Comparison of ENCODE assay signal across 18 cellular contexts in genomic region chr5:763397-763796, GRCh38. TPM values are rescaled to one million over a fixed set of nuclear protein-coding genes. Genes with fewer than 3 reads are reported as not detected.
"Had no signal": no experiment of that assay in that cellular context is flagged by ENCODE, and none has a peak within 500 bp of the region (broad histone marks: within the 10 kb centered on the region; RNA-seq: fewer than 3 reads in every experiment).

No MANE protein-coding gene starts in this region.

- H3K9me3 Mint-ChIP-seq: activated naive CD4-positive, alpha-beta T cell treated with anti-CD3 and anti-CD28 coated beads for 36 hours; activated T-helper 17 cell treated with anti-CD3 and anti-CD28 coated beads, Interleukin-2, amount 50 U/mL, for 72 hours; immature natural killer cell; stimulated activated memory B cell treated with anti-CD40 and anti-IgM and Interleukin-4, amounts not matched to agents 10 μg/mL and 1 μg/mL and 100 μg/mL, for 72 hours; T-cell had no signal

- H3K27ac Mint-ChIP-seq: activated naive CD4-positive, alpha-beta T cell treated with anti-CD3 and anti-CD28 coated beads for 36 hours; activated T-helper 17 cell treated with anti-CD3 and anti-CD28 coated beads, Interleukin-2, amount 50 U/mL, for 72 hours; endodermal cell; stimulated activated memory B cell treated with anti-CD40 and anti-IgM and Interleukin-4, amounts not matched to agents 10 μg/mL and 1 μg/mL and 100 μg/mL, for 72 hours had no signal

- ATAC-seq: activated T-helper 17 cell treated with anti-CD3 and anti-CD28 coated beads, Interleukin-2, amount 50 U/mL, for 72 hours; gastrocnemius medialis; heart left ventricle; left cardiac atrium; lower lobe of right lung; pancreas; stimulated activated memory B cell treated with anti-CD40 and anti-IgM and Interleukin-4, amounts not matched to agents 10 μg/mL and 1 μg/mL and 100 μg/mL, for 72 hours; T-cell had no signal

- H3K9me3 ChIP-seq: gastrocnemius medialis, heart left ventricle, lower lobe of right lung, pancreas, vagina had no signal

- H3K4me1 Mint-ChIP-seq: endodermal cell; stimulated activated memory B cell treated with anti-CD40 and anti-IgM and Interleukin-4, amounts not matched to agents 10 μg/mL and 1 μg/mL and 100 μg/mL, for 72 hours had no signal

- H3K4me3 ChIP-seq: dorsolateral prefrontal cortex, gastrocnemius medialis, heart left ventricle, lower lobe of right lung, pancreas, vagina had no signal

- DNase-seq: activated CD4-positive, alpha-beta T cell treated with anti-CD3 and anti-CD28 coated beads, Interleukin-2, amount 50 U/mL, for 48 hours; activated CD8-positive, alpha-beta memory T cell treated with anti-CD3 and anti-CD28 coated beads, Interleukin-2, amount 50 U/mL, for 4 hours; activated naive CD4-positive, alpha-beta T cell treated with anti-CD3 and anti-CD28 coated beads for 36 hours; endodermal cell; erythroblast; immature natural killer cell; stimulated activated CD4-positive, alpha-beta T cell treated with anti-CD3 and anti-CD28 coated beads, Interleukin-2, amount 100 ng/mL, for 48 hours; WERI-Rb-1 had no signal

- H3K4me3 Mint-ChIP-seq: activated naive CD4-positive, alpha-beta T cell treated with anti-CD3 and anti-CD28 coated beads for 36 hours; activated T-helper 17 cell treated with anti-CD3 and anti-CD28 coated beads, Interleukin-2, amount 50 U/mL, for 72 hours; endodermal cell; immature natural killer cell; stimulated activated memory B cell treated with anti-CD40 and anti-IgM and Interleukin-4, amounts not matched to agents 10 μg/mL and 1 μg/mL and 100 μg/mL, for 72 hours; T-cell had no signal

- H3K36me3 ChIP-seq: vagina, WERI-Rb-1 had no signal

- H3K27me3 ChIP-seq: dorsolateral prefrontal cortex, gastrocnemius medialis, heart left ventricle, pancreas, vagina had no signal

- H3K27me3 Mint-ChIP-seq: activated T-helper 17 cell treated with anti-CD3 and anti-CD28 coated beads, Interleukin-2, amount 50 U/mL, for 72 hours had no signal

- H3K36me3 Mint-ChIP-seq: immature natural killer cell; stimulated activated memory B cell treated with anti-CD40 and anti-IgM and Interleukin-4, amounts not matched to agents 10 μg/mL and 1 μg/mL and 100 μg/mL, for 72 hours had no signal

- H3K27ac ChIP-seq: gastrocnemius medialis, heart left ventricle, lower lobe of right lung, pancreas, vagina, WERI-Rb-1 had no signal

RNA-seq across cellular contexts. Expression of gene ZDHHC11B, which starts 21.1 kb away (rescaled TPM):
- total RNA-seq: activated naive CD4-positive, alpha-beta T cell treated with anti-CD3 and anti-CD28 coated beads for 36 hours had no signal
